8 cellular contexts compared by ENCODE assay signal in the genomic region with DNA sequence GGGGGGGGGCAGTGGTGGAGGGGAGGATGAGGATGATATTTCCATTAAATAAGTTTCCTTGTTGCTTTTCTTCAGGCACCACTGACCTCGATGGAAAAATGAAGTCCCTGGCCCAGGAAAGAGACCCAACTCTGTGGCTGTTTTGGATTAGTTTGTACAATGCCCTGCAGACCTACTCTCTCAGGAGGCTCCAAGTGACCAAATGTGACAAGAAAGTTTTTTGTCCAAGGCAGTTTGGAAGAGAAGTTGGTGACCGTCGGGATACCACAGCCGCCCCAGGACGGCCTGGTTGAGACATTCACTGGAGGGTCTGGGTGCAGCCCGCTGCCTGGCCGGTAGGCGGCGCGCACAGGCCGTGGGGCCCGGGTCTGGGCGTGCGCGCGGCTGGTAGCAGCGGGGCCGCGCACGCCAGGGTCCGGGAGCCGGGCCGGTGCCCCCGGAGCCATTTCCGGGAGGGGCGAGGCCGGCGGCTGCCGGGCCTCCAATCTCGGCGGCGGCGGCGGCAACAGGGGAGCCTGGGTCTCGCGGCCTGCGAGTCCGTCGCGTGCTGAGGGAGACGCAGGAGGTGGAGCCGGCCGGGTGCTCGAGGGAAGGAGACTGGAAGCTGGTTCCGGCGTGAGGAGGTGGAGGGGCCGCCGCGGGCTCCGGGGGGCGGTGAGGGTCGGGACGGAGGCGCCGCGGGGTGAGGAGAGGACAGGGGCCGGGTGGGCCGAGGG. TPM values are rescaled to one million over a fixed set of nuclear protein-coding genes. Genes with fewer than 3 reads are reported as not detected.
DNase-seq lines count a peak whose midpoint lies in the region; ATAC-seq and TF ChIP-seq lines count a peak whose summit lies in the region.

A gene with protein sequence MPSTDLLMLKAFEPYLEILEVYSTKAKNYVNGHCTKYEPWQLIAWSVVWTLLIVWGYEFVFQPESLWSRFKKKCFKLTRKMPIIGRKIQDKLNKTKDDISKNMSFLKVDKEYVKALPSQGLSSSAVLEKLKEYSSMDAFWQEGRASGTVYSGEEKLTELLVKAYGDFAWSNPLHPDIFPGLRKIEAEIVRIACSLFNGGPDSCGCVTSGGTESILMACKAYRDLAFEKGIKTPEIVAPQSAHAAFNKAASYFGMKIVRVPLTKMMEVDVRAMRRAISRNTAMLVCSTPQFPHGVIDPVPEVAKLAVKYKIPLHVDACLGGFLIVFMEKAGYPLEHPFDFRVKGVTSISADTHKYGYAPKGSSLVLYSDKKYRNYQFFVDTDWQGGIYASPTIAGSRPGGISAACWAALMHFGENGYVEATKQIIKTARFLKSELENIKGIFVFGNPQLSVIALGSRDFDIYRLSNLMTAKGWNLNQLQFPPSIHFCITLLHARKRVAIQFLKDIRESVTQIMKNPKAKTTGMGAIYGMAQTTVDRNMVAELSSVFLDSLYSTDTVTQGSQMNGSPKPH (plus strand): TSS at position 445 of the 716 bp plus-strand sequence. CDS start 906 bp downstream, outside the sequence.

- intact Hi-C loops in testis (cut with DNase I; ENCODE audit: low total_unique reads), result loop anchor here (5.0 kb wide), 1 partner anchor 62 kb away; no protein-coding TSS in a partner anchor

- H3K27me3 Mint-ChIP-seq in activated naive CD8-positive, alpha-beta T cell, result no peaks in the 10 kb centered on the region
- no peaks in the 10 kb centered on the region for H3K27me3 Mint-ChIP-seq in osteocyte (ENCODE audit: unreplicated experiment)

- H3K36me3 ChIP-seq in Karpas-422 (ENCODE audit: insufficient read depth, low read length), result peaks cover 7% of the 10 kb centered on the region; the same call in 1 of the 2 replicates
- H3K36me3 ChIP-seq in testis (ENCODE audit: low read depth, missing control alignments), result no peaks in the 10 kb centered on the region

- H3K4me3 ChIP-seq in Karpas-422 (ENCODE audit: low read length) (peak within 1 kb of the TSS; percentile 99), testis (peak within 1 kb of the TSS; percentile 84 to 86)

- no peaks in the 10 kb centered on the region for H3K9me3 ChIP-seq in Karpas-422 (ENCODE audit: low read length)
- no peaks in the 10 kb centered on the region for H3K9me3 ChIP-seq in testis

- peak; percentile 92 for ATAC-seq in GM21737 (IDR thresholded peaks at IDR 0.05; ENCODE audit: unreplicated experiment)

- H3K27me3 ChIP-seq in Karpas-422 (ENCODE audit: low read length) (no peaks in the 10 kb centered on the region), testis (no peaks in the 10 kb centered on the region)

- DNase-seq in ELF-1 (ENCODE audit: low read depth, low spot score) (peak; percentile 91), Karpas-422 (peak; percentile 95), SKM-1 treated with dmso at 0.1 percent for 144 hours (lab: John Stamatoyannopoulos, UW; ENCODE audit: unreplicated experiment) (peak; percentile 69), glomerular visceral epithelial cell (ENCODE audit: extremely low spot score) (peak; percentile 89), osteocyte (ENCODE audit: extremely low spot score, unreplicated experiment) (peak; percentile 97), testis (peak; percentile 92)

- H3K36me3 Mint-ChIP-seq in activated naive CD8-positive, alpha-beta T cell, result peaks cover 9% of the 10 kb centered on the region
- H3K36me3 Mint-ChIP-seq in osteocyte (ENCODE audit: unreplicated experiment), result peaks cover 10% of the 10 kb centered on the region

- peak within 1 kb of the TSS; percentile 90 for H3K9ac ChIP-seq in Karpas-422 (ENCODE audit: low read length)

- peak within 1 kb of the TSS; percentile 2; the same call in 1 of the 2 replicates for H3K27ac ChIP-seq in Karpas-422 (ENCODE audit: low read length)
- peak within 1 kb of the TSS; percentile 88 to 95 for H3K27ac ChIP-seq in testis

- peak within 1 kb of the TSS; percentile 95 for H3K27ac Mint-ChIP-seq in activated naive CD8-positive, alpha-beta T cell
- peak within 1 kb of the TSS; percentile 92 for H3K27ac Mint-ChIP-seq in osteocyte (ENCODE audit: unreplicated experiment)

- TF ChIP-seq CTCF in osteocyte (IDR thresholded peaks at IDR 0.05) (peak; percentile 98), testis (IDR thresholded peaks at IDR 0.05) (peak; percentile 97 to 99 (median 99))

- no peaks in the 10 kb centered on the region for H4K20me1 ChIP-seq in Karpas-422 (ENCODE audit: insufficient read depth, low read depth, low read length)

- H3K4me1 ChIP-seq in Karpas-422 (ENCODE audit: low read length), result peaks cover 11% of the 10 kb centered on the region
- peaks cover 13% of the 10 kb centered on the region for H3K4me1 ChIP-seq in testis

- H3K9me3 Mint-ChIP-seq in activated naive CD8-positive, alpha-beta T cell (ENCODE audit: low read depth), result no peaks in the 10 kb centered on the region
- H3K9me3 Mint-ChIP-seq in osteocyte (ENCODE audit: unreplicated experiment), result no peaks in the 10 kb centered on the region

- TF ChIP-seq POLR2A in testis (IDR thresholded peaks at IDR 0.05), result no peak

- WGBS in testis, 2 donors, result 1% methylated on average over 24 to 57 of the region's 58 CpGs

- H3K9me2 ChIP-seq in Karpas-422 (replicated peaks; ENCODE audit: insufficient read depth, low read length), result no peaks in the 10 kb centered on the region

- peak within 1 kb of the TSS; percentile 97 for H3K4me3 Mint-ChIP-seq in activated naive CD8-positive, alpha-beta T cell
- H3K4me3 Mint-ChIP-seq in osteocyte (ENCODE audit: unreplicated experiment), result peak within 1 kb of the TSS; percentile 89

- H3K4me2 ChIP-seq in Karpas-422 (ENCODE audit: low read depth, low read length, poor library complexity, severe bottlenecking), result peak within 1 kb of the TSS; percentile 69

- H3K79me2 ChIP-seq in Karpas-422 (ENCODE audit: low read length), result peaks cover 43% of the 10 kb centered on the region

- peak within 1 kb of the TSS; percentile 94 for H2AFZ ChIP-seq in Karpas-422 (ENCODE audit: low read length)

- peaks cover 44% of the 10 kb centered on the region for H3K4me1 Mint-ChIP-seq in activated naive CD8-positive, alpha-beta T cell (ENCODE audit: low read depth)
- H3K4me1 Mint-ChIP-seq in osteocyte (ENCODE audit: unreplicated experiment), result peaks cover 21% of the 10 kb centered on the region

RNA-seq across cellular contexts. Expression of the gene that starts here (rescaled TPM):
- total RNA-seq in Karpas-422 (2014; rRNA removed; shearing (Covaris generic); ENCODE audit: low replicate concordance), result 26.0 and 26.3 TPM in 2 replicates
- total RNA-seq in osteocyte, result 58.1 and 60.3 TPM in 2 replicates
- total RNA-seq in testis, result 10 to 100 TPM; 64.2 to 70.1 TPM
- 38.5 TPM for polyA plus RNA-seq in testis (ENCODE audit: insufficient read depth, low read depth, low replicate concordance)

Comparison
In these comparisons a context has a peak if more than half of its experiments do, and no peak if none do; other contexts are left out.
1. Peak in every context shown above with its lines: DNase-seq, ATAC-seq, H3K4me3 ChIP-seq and H3K27ac ChIP-seq.